Comparison of ENCODE assay signal across 26 cellular contexts in genomic region chr11:104036603-104037394, GRCh38. TPM values are rescaled to one million over a fixed set of nuclear protein-coding genes. Genes with fewer than 3 reads are reported as not detected.
DNase-seq lines count a peak whose midpoint lies in the region; ATAC-seq, FAIRE-seq and TF ChIP-seq lines count a peak whose summit lies in the region.
"Had no signal": no experiment of that assay in that cellular context is flagged by ENCODE, and none has a peak within 500 bp of the region (broad histone marks: within the 10 kb centered on the region; RNA-seq: fewer than 3 reads in every experiment).

Gene DDI1, plus strand, starts transcription at chr11:104036640. Its CDS starts 183 bp downstream, at chr11:104036823.

- H3K27ac ChIP-seq in Karpas-422 (ENCODE audit: low read length) (peak within 1 kb of the TSS; percentile 0; the same call in 1 of the 2 replicates), hepatocyte (no peak within 1 kb of the TSS), body of pancreas (no peak within 1 kb of the TSS)
- H3K27ac ChIP-seq: HL-60, KMS-11 had no signal

- no peaks in the 10 kb centered on the region for H3K36me3 Mint-ChIP-seq in stimulated activated memory B cell treated with anti-CD40 and anti-IgM and Interleukin-4, amounts not matched to agents 10 μg/mL and 1 μg/mL and 100 μg/mL, for 72 hours
- H3K36me3 Mint-ChIP-seq: CD4-positive, CD25-positive, alpha-beta regulatory T cell had no signal

- FAIRE-seq in D721Med (lab: Jason Lieb, UNC): no peak
- FAIRE-seq: GM18507, GM19239, HepG2 had no signal

- no peak within 1 kb of the TSS for H3K4me3 Mint-ChIP-seq in stimulated activated memory B cell treated with anti-CD40 and anti-IgM and Interleukin-4, amounts not matched to agents 10 μg/mL and 1 μg/mL and 100 μg/mL, for 72 hours
- H3K4me3 Mint-ChIP-seq: CD4-positive, CD25-positive, alpha-beta regulatory T cell had no signal

- no peak within 1 kb of the TSS for H3K4me2 ChIP-seq in Karpas-422 (ENCODE audit: low read depth, low read length, poor library complexity, severe bottlenecking)
- H3K4me2 ChIP-seq in hepatocyte: no peak within 1 kb of the TSS
- H3K4me2 ChIP-seq: KMS-11 had no signal

- H3K79me2 ChIP-seq in Karpas-422 (ENCODE audit: low read length): peaks cover 96% of the 10 kb centered on the region
- no peaks in the 10 kb centered on the region for H3K79me2 ChIP-seq in hepatocyte

- H3K9ac ChIP-seq in Karpas-422 (ENCODE audit: low read length): no peak within 1 kb of the TSS
- H3K9ac ChIP-seq: KMS-11 had no signal

- DNase-seq in H7: peak; percentile 17
- DNase-seq in Karpas-422: no peak
- DNase-seq in hepatocyte (ENCODE audit: low spot score): peak; percentile 5
- DNase-seq in activated CD4-positive, alpha-beta T cell treated with anti-CD3 and anti-CD28 coated beads, Interleukin-2, amount 50 U/mL, for 4 hours: no peak
- DNase-seq in body of pancreas: no peak
- DNase-seq in D721Med (ENCODE audit: insufficient read length, low spot score): no peak
- DNase-seq: CD4-positive, CD25-positive, alpha-beta regulatory T cell; DMS 273 treated with DMSO at 0.1 percent for 48 hours; DMS79 treated with DMSO at 0.1 percent for 48 hours; HCEC 1CT; NCI-H1105; NCI-H2081; NCI-H2171 treated with DMSO at 0.1 percent for 48 hours; NCI-H524 treated with DMSO at 0.1 percent for 48 hours; NCI-H82; OCI-M1; Right ventricle myocardium superior had no signal

- H3K9me2 ChIP-seq in Karpas-422 (replicated peaks; ENCODE audit: insufficient read depth, low read length): no peaks in the 10 kb centered on the region
- H3K9me2 ChIP-seq in hepatocyte (replicated peaks; ENCODE audit: insufficient read depth): no peaks in the 10 kb centered on the region

- H3K27me3 Mint-ChIP-seq in stimulated activated memory B cell treated with anti-CD40 and anti-IgM and Interleukin-4, amounts not matched to agents 10 μg/mL and 1 μg/mL and 100 μg/mL, for 72 hours: no peaks in the 10 kb centered on the region
- H3K27me3 Mint-ChIP-seq: CD4-positive, CD25-positive, alpha-beta regulatory T cell had no signal

- H3K9me3 ChIP-seq in Karpas-422 (ENCODE audit: low read length): no peaks in the 10 kb centered on the region
- H3K9me3 ChIP-seq in hepatocyte (ENCODE audit: low read depth): no peaks in the 10 kb centered on the region
- no peaks in the 10 kb centered on the region for H3K9me3 ChIP-seq in body of pancreas

- H3K27ac Mint-ChIP-seq in stimulated activated memory B cell treated with anti-CD40 and anti-IgM and Interleukin-4, amounts not matched to agents 10 μg/mL and 1 μg/mL and 100 μg/mL, for 72 hours: no peak within 1 kb of the TSS
- H3K27ac Mint-ChIP-seq: CD4-positive, CD25-positive, alpha-beta regulatory T cell had no signal

- no peaks in the 10 kb centered on the region for H3K36me3 ChIP-seq in H7 (replicated peaks; ENCODE audit: control insufficient read depth, insufficient read depth, low read length)
- H3K36me3 ChIP-seq in Karpas-422 (ENCODE audit: insufficient read depth, low read length): peaks cover 84% of the 10 kb centered on the region
- H3K36me3 ChIP-seq in hepatocyte (replicated peaks; ENCODE audit: insufficient read depth, low read depth): no peaks in the 10 kb centered on the region
- no peaks in the 10 kb centered on the region for H3K36me3 ChIP-seq in body of pancreas (replicated peaks in 1 of 2; ENCODE audit: insufficient read depth in 1 of 2, low read depth in 2 of 2)

- no peaks in the 10 kb centered on the region for H3K4me1 Mint-ChIP-seq in stimulated activated memory B cell treated with anti-CD40 and anti-IgM and Interleukin-4, amounts not matched to agents 10 μg/mL and 1 μg/mL and 100 μg/mL, for 72 hours
- H3K4me1 Mint-ChIP-seq: CD4-positive, CD25-positive, alpha-beta regulatory T cell had no signal

- no peak for TF ChIP-seq POLR2A in body of pancreas (IDR thresholded peaks at IDR 0.05)

- WGBS in hepatocyte (ENCODE audit: low lambda C conversion rate, missing lambda C conversion rate): 94% methylated on average over 47 of the region's 47 CpGs
- 97 to 98% methylated on average over 11 to 31 of the region's 47 CpGs for WGBS in body of pancreas, 2 donors

- peaks cover under 1% of the 10 kb centered on the region for H3K9me3 Mint-ChIP-seq in stimulated activated memory B cell treated with anti-CD40 and anti-IgM and Interleukin-4, amounts not matched to agents 10 μg/mL and 1 μg/mL and 100 μg/mL, for 72 hours
- H3K9me3 Mint-ChIP-seq: CD4-positive, CD25-positive, alpha-beta regulatory T cell had no signal

- no peak within 1 kb of the TSS for H2AFZ ChIP-seq in Karpas-422 (ENCODE audit: low read length)
- H2AFZ ChIP-seq in hepatocyte: no peak within 1 kb of the TSS

- peak; percentile 60 for ATAC-seq in stimulated activated memory B cell treated with anti-CD40 and anti-IgM and Interleukin-4, amounts not matched to agents 10 μg/mL and 1 μg/mL and 100 μg/mL, for 72 hours
- ATAC-seq in body of pancreas: no peak
- ATAC-seq in GM18909 (IDR thresholded peaks at IDR 0.05; ENCODE audit: poor library complexity, unreplicated experiment): no peak
- ATAC-seq: HepG2 had no signal

- intact Hi-C loops in body of pancreas (cut with DNase I): no loop called here

- H3K4me3 ChIP-seq in H7 (ENCODE audit: insufficient read depth, low read depth, low read length) (no peak within 1 kb of the TSS), Karpas-422 (ENCODE audit: low read length) (no peak within 1 kb of the TSS), hepatocyte (no peak within 1 kb of the TSS), body of pancreas (no peak within 1 kb of the TSS)

- H3K27me3 ChIP-seq in H7 (ENCODE audit: control insufficient read depth, insufficient read depth, low read length): no peaks in the 10 kb centered on the region
- H3K27me3 ChIP-seq in Karpas-422 (ENCODE audit: low read length): no peaks in the 10 kb centered on the region
- no peaks in the 10 kb centered on the region for H3K27me3 ChIP-seq in hepatocyte
- H3K27me3 ChIP-seq in body of pancreas: no peaks in the 10 kb centered on the region

- H3K4me1 ChIP-seq in Karpas-422 (ENCODE audit: low read length) (peaks cover 40% of the 10 kb centered on the region), hepatocyte (ENCODE audit: insufficient read depth) (peaks cover 5% of the 10 kb centered on the region), body of pancreas (peaks cover 6% of the 10 kb centered on the region)

- H4K20me1 ChIP-seq in Karpas-422 (ENCODE audit: insufficient read depth, low read depth, low read length): no peaks in the 10 kb centered on the region
- no peaks in the 10 kb centered on the region for H4K20me1 ChIP-seq in hepatocyte (ENCODE audit: insufficient read depth, poor library complexity, severe bottlenecking)

- TF ChIP-seq CTCF in hepatocyte (IDR thresholded peaks at IDR 0.05; ENCODE audit: poor library complexity) (no peak), body of pancreas (IDR thresholded peaks at IDR 0.05) (no peak), D721Med (IDR thresholded peaks at IDR 0.05; ENCODE audit: insufficient read depth, missing control alignments) (no peak)

RNA-seq across cellular contexts. Expression of gene DDI1, which starts in this region (rescaled TPM):
- not detected in 2 replicates for total RNA-seq in H7 (2014; rRNA removed; shearing (Covaris generic))
- total RNA-seq in Karpas-422 (2014; rRNA removed; shearing (Covaris generic); ENCODE audit: low replicate concordance): not detected in 2 replicates
- not detected in 2 replicates for total RNA-seq in hepatocyte
- polyA plus RNA-seq in hepatocyte: 0.34 and 0.39 TPM in 2 replicates
- total RNA-seq in body of pancreas: not detected
- total RNA-seq: CD4-positive, CD25-positive, alpha-beta regulatory T cell; HepG2; HT-29; Right ventricle myocardium superior had no signal
- polyA plus RNA-seq: BJ, HepG2 had no signal

Comparison
In these comparisons a context has a peak if more than half of its experiments do, and no peak if none do; other contexts are left out.
1. Peak in DNase-seq in H7; RNA of the gene not detected or under 1 TPM.
2. Peak in DNase-seq in hepatocyte; RNA of the gene not detected or under 1 TPM.